ENCODE assay signal across 1 cellular context in genomic region chr6:15481892-15482291, GRCh38.
A peak's percentile ranks its signal among the peaks of the same experiment; 100 is the strongest.
TF ChIP-seq lines count a peak whose summit lies in the region.

No MANE protein-coding gene starts in this region.

TF ChIP-seq in K562, 482 proteins besides CTCF, POLR2A, EP300 and RAD21 (continued from another document and continues in another):
- TF ChIP-seq ZNF398 (CRISPR knock-in tag; IDR thresholded peaks at IDR 0.05): no peak
- TF ChIP-seq THAP12 (CRISPR knock-in tag; IDR thresholded peaks at IDR 0.05): no peak
- no peak for TF ChIP-seq REST (CRISPR knock-in tag; IDR thresholded peaks at IDR 0.05; ENCODE audit: low read depth)
- TF ChIP-seq DACH1 (IDR thresholded peaks at IDR 0.05; ENCODE audit: partially characterized antibody): peak; percentile 90
- no peak for TF ChIP-seq CBX1 (IDR thresholded peaks at IDR 0.05; ENCODE audit: low read depth)
- TF ChIP-seq SAFB (IDR thresholded peaks at IDR 0.05; ENCODE audit: borderline replicate concordance, low read depth, low read length): no peak
- TF ChIP-seq ZFP30 (CRISPR knock-in tag; IDR thresholded peaks at IDR 0.05; ENCODE audit: borderline replicate concordance): no peak
- TF ChIP-seq MAFK (IDR thresholded peaks at IDR 0.05; ENCODE audit: low read length): peak; percentile 66; the same call in 1 of the 2 replicates
- TF ChIP-seq SNAPC5 (CRISPR knock-in tag; IDR thresholded peaks at IDR 0.05): no peak
- no peak for TF ChIP-seq EWSR1 (IDR thresholded peaks at IDR 0.05; ENCODE audit: borderline replicate concordance, low read depth, partially characterized antibody)
- TF ChIP-seq ZNF175 (CRISPR knock-in tag; IDR thresholded peaks at IDR 0.05; ENCODE audit: low read depth): 0 out of 2 replicates have a peak, but pooled peaks have one; percentile 19
- TF ChIP-seq FOXM1 (IDR thresholded peaks at IDR 0.05; ENCODE audit: low read depth): peak; percentile 79; the same call in 1 of the 2 replicates
- TF ChIP-seq FOXM1 (CRISPR knock-in tag; IDR thresholded peaks at IDR 0.05; ENCODE audit: low read depth): no peak
- no peak for TF ChIP-seq ZNF41 (CRISPR knock-in tag; conservative IDR thresholded peaks at IDR 0.05)
- no peak for TF ChIP-seq ZBTB8A (IDR thresholded peaks at IDR 0.05; ENCODE audit: partially characterized antibody)
- TF ChIP-seq SMARCE1 (IDR thresholded peaks at IDR 0.05): peak; percentile 92
- TF ChIP-seq ARID4B (CRISPR knock-in tag; IDR thresholded peaks at IDR 0.05): no peak
- no peak for TF ChIP-seq PHB2 (IDR thresholded peaks at IDR 0.05; ENCODE audit: low read depth)
- no peak for TF ChIP-seq RBFOX2 (IDR thresholded peaks at IDR 0.05; ENCODE audit: low read depth, low read length)
- 0 out of 2 replicates have a peak, but pooled peaks have one; percentile 40 for TF ChIP-seq PREB (CRISPR knock-in tag; IDR thresholded peaks at IDR 0.05)
- no peak for TF ChIP-seq MAZ (CRISPR knock-in tag; conservative IDR thresholded peaks at IDR 0.05 in 1 of 2, IDR thresholded peaks at IDR 0.05 in 1 of 2)
- peak; percentile 83; the same call in 1 of the 2 replicates for TF ChIP-seq HMBOX1 (IDR thresholded peaks at IDR 0.05)
- TF ChIP-seq SPI1 (IDR thresholded peaks at IDR 0.05; ENCODE audit: borderline replicate concordance, low read depth, low read length): peak; percentile 12; the same call in 1 of the 2 replicates
- TF ChIP-seq RBM25 (IDR thresholded peaks at IDR 0.05; ENCODE audit: low read depth, low read length, severe bottlenecking): no peak
- no peak for TF ChIP-seq ZNF274 (IDR thresholded peaks at IDR 0.05; ENCODE audit: borderline replicate concordance, low read depth, low read length)
- no peak for TF ChIP-seq TRIM25 (IDR thresholded peaks at IDR 0.05; ENCODE audit: borderline replicate concordance)
- no peak for TF ChIP-seq CBFB (CRISPR knock-in tag; IDR thresholded peaks at IDR 0.05)
- no peak for TF ChIP-seq CSDE1 (IDR thresholded peaks at IDR 0.05)
- TF ChIP-seq NFRKB (IDR thresholded peaks at IDR 0.05; ENCODE audit: low read depth): no peak
- TF ChIP-seq THRA (IDR thresholded peaks at IDR 0.05): no peak
- TF ChIP-seq ZNF445 (CRISPR knock-in tag; IDR thresholded peaks at IDR 0.05; ENCODE audit: low read depth): no peak
- TF ChIP-seq PRDM10 (IDR thresholded peaks at IDR 0.05; ENCODE audit: partially characterized antibody): no peak
